ENCODE assay signal across 9 cellular contexts in genomic region chr4:70940134-70940533, GRCh38.
"Had no signal": no experiment of that assay in that cellular context is flagged by ENCODE, and none has a peak within 500 bp of the region (broad histone marks: within the 10 kb centered on the region; RNA-seq: fewer than 3 reads in every experiment).

No MANE protein-coding gene starts in this region.

- DNase-seq: activated CD4-positive, alpha-beta T cell treated with anti-CD3 and anti-CD28 coated beads, Interleukin-2, amount 10 ng/mL, durations not matched to agents 24 days and 14 days; activated naive CD4-positive, alpha-beta T cell treated with anti-CD3 and anti-CD28 coated beads, Interleukin-2, amount 50 U/mL, for 16 hours; activated T-cell treated with anti-CD3 and anti-CD28 coated beads for 4 hours; amniotic stem cell; hippocampal formation; ovary; stimulated activated CD4-positive, alpha-beta T cell treated with anti-CD3 and anti-CD28 coated beads, Interleukin-4, amount 100 ng/mL, for 4 hours; tibial artery had no signal

- H3K27ac ChIP-seq: ovary, skin epidermis, tibial artery had no signal

- H3K9me3 ChIP-seq: ovary, tibial artery had no signal

- H3K36me3 ChIP-seq: ovary, tibial artery had no signal

- H3K4me1 ChIP-seq: tibial artery had no signal

- H3K4me3 ChIP-seq: ovary, skin epidermis, tibial artery had no signal

- H3K27me3 ChIP-seq: ovary, tibial artery had no signal
